14 cellular contexts compared by ENCODE assay signal in genomic region chr5:142841511-142842255, GRCh38.
DNase-seq lines count a peak whose midpoint lies in the region; ATAC-seq and TF ChIP-seq lines count a peak whose summit lies in the region.
"Had no signal": no experiment of that assay in that cellular context is flagged by ENCODE, and none has a peak within 500 bp of the region (broad histone marks: within the 10 kb centered on the region; RNA-seq: fewer than 3 reads in every experiment).

No MANE protein-coding gene starts in this region.

- no peak overlapping the region for H3K14ac ChIP-seq in neuronal stem cell (ENCODE audit: low read length)

- no peak overlapping the region; the same call in 1 of the 2 replicates for H3K27ac ChIP-seq in Panc1 (ENCODE audit: low read length)
- H3K27ac ChIP-seq in neuronal stem cell (replicated peaks; ENCODE audit: low read length), result no peak overlapping the region
- H3K27ac ChIP-seq: BLaER1, SJSA1 had no signal

- no peaks in the 10 kb centered on the region for H3K9me3 ChIP-seq in BE2C
- no peaks in the 10 kb centered on the region for H3K9me3 ChIP-seq in Panc1 (ENCODE audit: control insufficient read depth, insufficient read depth, low read depth, low read length)
- no peaks in the 10 kb centered on the region for H3K9me3 ChIP-seq in neuronal stem cell (replicated peaks in 1 of 2; ENCODE audit: control insufficient read depth in 2 of 2, insufficient read depth in 1 of 2, low read depth in 1 of 2, low read length in 2 of 2)
- H3K9me3 ChIP-seq: BLaER1, SJSA1 had no signal

- no peak overlapping the region for H2BK120ac ChIP-seq in neuronal stem cell (ENCODE audit: low read depth, low read length)

- CTCF ChIA-PET in Panc1 (lab: Charles Lee), result no interaction called here
- CTCF ChIA-PET in activated CD4-positive, alpha-beta T cell treated with anti-CD3 and anti-CD28 coated beads for 36 hours (lab: Charles Lee), result no interaction called here

- H3K36me3 ChIP-seq in BE2C (no peaks in the 10 kb centered on the region), Panc1 (ENCODE audit: control insufficient read depth, insufficient read depth, low read length) (no peaks in the 10 kb centered on the region), neuronal stem cell (replicated peaks in 1 of 2; ENCODE audit: control insufficient read depth in 2 of 2, insufficient read depth in 2 of 2, low read length in 2 of 2) (no peaks in the 10 kb centered on the region)
- H3K36me3 ChIP-seq: BLaER1, SJSA1 had no signal

- H3K4ac ChIP-seq in neuronal stem cell (ENCODE audit: low read length), result no peak overlapping the region

- no peaks in the 10 kb centered on the region for H3K27me3 Mint-ChIP-seq in activated CD4-positive, alpha-beta T cell treated with anti-CD3 and anti-CD28 coated beads for 36 hours
- H3K27me3 Mint-ChIP-seq: activated CD4-positive, alpha-beta T cell treated with anti-CD3 and anti-CD28 coated beads, Interleukin-2, amount 10 ng/mL, durations not matched to agents 24 days and 14 days had no signal

- H3K9ac ChIP-seq in neuronal stem cell (ENCODE audit: low read depth, low read length, poor library complexity), result no peak overlapping the region
- H3K9ac ChIP-seq: BLaER1 had no signal

- H3K4me1 ChIP-seq in BE2C (peaks cover 28% of the 10 kb centered on the region), Panc1 (ENCODE audit: control insufficient read depth, insufficient read depth, low read length) (peaks cover 53% of the 10 kb centered on the region), neuronal stem cell (ENCODE audit: control insufficient read depth in 2 of 2, insufficient read depth in 1 of 2, low read depth in 1 of 2, low read length in 2 of 2) (peaks cover 7 to 14% of the 10 kb centered on the region in 2 donors)

- H3K4me3 Mint-ChIP-seq in activated CD4-positive, alpha-beta T cell treated with anti-CD3 and anti-CD28 coated beads for 36 hours, result no peak overlapping the region
- H3K4me3 Mint-ChIP-seq: activated CD4-positive, alpha-beta T cell treated with anti-CD3 and anti-CD28 coated beads, Interleukin-2, amount 10 ng/mL, durations not matched to agents 24 days and 14 days; naive thymus-derived CD4-positive, alpha-beta T cell had no signal

- no peak overlapping the region for H2BK5ac ChIP-seq in neuronal stem cell (ENCODE audit: low read length)

- no peak overlapping the region for H2BK15ac ChIP-seq in neuronal stem cell (ENCODE audit: low read length)

- TF ChIP-seq CTCF in BE2C (IDR thresholded peaks at IDR 0.05; ENCODE audit: low read depth, low read length), result no peak
- TF ChIP-seq CTCF in Panc1 (IDR thresholded peaks at IDR 0.05), result no peak
- TF ChIP-seq CTCF in fibroblast of the aortic adventitia (IDR thresholded peaks at IDR 0.05; ENCODE audit: insufficient read depth, low read length), result no peak

- no peaks in the 10 kb centered on the region for H3K36me3 Mint-ChIP-seq in activated CD4-positive, alpha-beta T cell treated with anti-CD3 and anti-CD28 coated beads for 36 hours (ENCODE audit: low read depth)

- H3K27ac Mint-ChIP-seq in activated CD4-positive, alpha-beta T cell treated with anti-CD3 and anti-CD28 coated beads for 36 hours, result no peak overlapping the region
- H3K27ac Mint-ChIP-seq: activated CD4-positive, alpha-beta T cell treated with anti-CD3 and anti-CD28 coated beads, Interleukin-2, amount 10 ng/mL, durations not matched to agents 24 days and 14 days had no signal

- H4K8ac ChIP-seq in neuronal stem cell (ENCODE audit: low read depth, low read length), result no peak overlapping the region

- ATAC-seq in Panc1 (peak; percentile 39; the same call in 1 of the 2 replicates), HG03139 (IDR thresholded peaks at IDR 0.05; ENCODE audit: unreplicated experiment) (no peak), left colon (no peak)
- ATAC-seq in activated CD4-positive, alpha-beta T cell treated with anti-CD3 and anti-CD28 coated beads for 36 hours, result no peak
- ATAC-seq: naive thymus-derived CD4-positive, alpha-beta T cell had no signal

- H3K4me1 Mint-ChIP-seq in activated CD4-positive, alpha-beta T cell treated with anti-CD3 and anti-CD28 coated beads for 36 hours, result peaks cover 31% of the 10 kb centered on the region

- no peak overlapping the region for H2BK12ac ChIP-seq in neuronal stem cell (ENCODE audit: low read length)

- no peak overlapping the region for H3K23ac ChIP-seq in neuronal stem cell (ENCODE audit: low read depth, low read length, poor library complexity)

- BruUV-seq in Panc1 (replicated peaks; lab: Mats Ljungman, UMichigan), result no TSS peak

- no peak overlapping the region for H4K91ac ChIP-seq in neuronal stem cell (ENCODE audit: low read depth, low read length, poor library complexity)

- DNase-seq in BE2C, result peak; percentile 77
- no peak for DNase-seq in Panc1 (ENCODE audit: low read depth, low spot score)
- peak; percentile 85 for DNase-seq in fibroblast of the aortic adventitia (ENCODE audit: low read depth)
- peak; percentile 42 for DNase-seq in neuronal stem cell (ENCODE audit: low spot score)
- DNase-seq in activated CD4-positive, alpha-beta T cell treated with anti-CD3 and anti-CD28 coated beads for 36 hours, result no peak
- DNase-seq in stimulated activated CD4-positive, alpha-beta T cell treated with anti-CD3 and anti-CD28 coated beads, Interleukin-4, amount 100 ng/mL, for 1 hour, result no peak
- no peak for DNase-seq in left colon
- DNase-seq: activated CD4-positive, alpha-beta T cell treated with anti-CD3 and anti-CD28 coated beads, Interleukin-2, amount 10 ng/mL, durations not matched to agents 24 days and 14 days; effector CD4-positive, alpha-beta T cell; naive thymus-derived CD4-positive, alpha-beta T cell; stimulated activated naive CD4-positive, alpha-beta T cell had no signal

- intact Hi-C loops in Panc1 (cut with micrococcal nuclease; ENCODE audit: unreplicated experiment), result no loop called here
- intact Hi-C loops in activated CD4-positive, alpha-beta T cell treated with anti-CD3 and anti-CD28 coated beads for 36 hours (cut with DNase I, micrococcal nuclease), result no loop called here
- intact Hi-C loops in left colon (cut with DNase I, micrococcal nuclease), result no loop called here

- no CpG with 5 or more reads among the region's 6 CpGs for WGBS in neuronal stem cell (ENCODE audit: extremely low coverage in 2 of 2, insufficient read length in 2 of 2, insufficient replicate concordance in 1 of 2), 2 donors

- no peak overlapping the region for H2AK5ac ChIP-seq in neuronal stem cell (ENCODE audit: low read depth, low read length)

- H3K27me3 ChIP-seq in BE2C, result no peaks in the 10 kb centered on the region
- no peaks in the 10 kb centered on the region for H3K27me3 ChIP-seq in Panc1 (ENCODE audit: control insufficient read depth, insufficient read depth, low read length)
- H3K27me3 ChIP-seq in neuronal stem cell (ENCODE audit: control insufficient read depth in 3 of 3, insufficient read depth in 3 of 3, low read depth in 1 of 3, low read length in 3 of 3), result no peaks in the 10 kb centered on the region
- H3K27me3 ChIP-seq: BLaER1, SJSA1 had no signal

- POLR2A ChIA-PET in Panc1 (lab: Charles Lee), result no interaction called here
- POLR2A ChIA-PET in activated CD4-positive, alpha-beta T cell treated with anti-CD3 and anti-CD28 coated beads for 36 hours (lab: Charles Lee), result interaction anchor here (0.5 kb wide), 1 partner anchor 908 kb away, joined by 8 read pairs; no protein-coding TSS in a partner anchor

- in situ Hi-C loops in Panc1 (cut with HindIII; ENCODE audit: low pct_unique_long_range_greater_than_20kb, low sequenced_read_pairs), result no loop called here

- H3K18ac ChIP-seq in neuronal stem cell (ENCODE audit: low read length), result no peak overlapping the region

- H3K4me2 ChIP-seq in neuronal stem cell (ENCODE audit: insufficient read depth, low read length, poor library complexity, severe bottlenecking), result no peak overlapping the region
- H3K4me2 ChIP-seq: BLaER1 had no signal

- no peaks in the 10 kb centered on the region for H3K79me1 ChIP-seq in neuronal stem cell (ENCODE audit: low read depth, low read length)

- no peak overlapping the region for H3K4me3 ChIP-seq in BE2C (ENCODE audit: low read depth, low read length)
- H3K4me3 ChIP-seq in Panc1 (ENCODE audit: low read depth in 2 of 2, low read length in 2 of 2), result no peak overlapping the region
- H3K4me3 ChIP-seq in fibroblast of the aortic adventitia (ENCODE audit: low read depth, low read length), result no peak overlapping the region
- H3K4me3 ChIP-seq in neuronal stem cell (ENCODE audit: low read length in 2 of 2), result no peak overlapping the region
- H3K4me3 ChIP-seq: BLaER1, SJSA1 had no signal

- H3K9me3 Mint-ChIP-seq in activated CD4-positive, alpha-beta T cell treated with anti-CD3 and anti-CD28 coated beads for 36 hours (ENCODE audit: low read depth), result no peaks in the 10 kb centered on the region
- H3K9me3 Mint-ChIP-seq: activated CD4-positive, alpha-beta T cell treated with anti-CD3 and anti-CD28 coated beads, Interleukin-2, amount 10 ng/mL, durations not matched to agents 24 days and 14 days; naive thymus-derived CD4-positive, alpha-beta T cell had no signal

- H2AFZ ChIP-seq in neuronal stem cell (ENCODE audit: low read length), result peak overlapping the region; percentile 72

Comparison
In these comparisons a context has a peak if more than half of its experiments do, and no peak if none do; other contexts are left out.
1. DNase-seq: peak in BE2C (single experiment), fibroblast of the aortic adventitia (single experiment) and neuronal stem cell (single experiment); none in Panc1 (single experiment), activated CD4-positive, alpha-beta T cell treated with anti-CD3 and anti-CD28 coated beads for 36 hours (single experiment), stimulated activated CD4-positive, alpha-beta T cell treated with anti-CD3 and anti-CD28 coated beads, Interleukin-4, amount 100 ng/mL, for 1 hour (single experiment) and left colon (0 of 2).